In genomic region chr16:30112197-30113030, GRCh38 we compare ENCODE assay signal across 8 cellular contexts. TPM values are rescaled to one million over a fixed set of nuclear protein-coding genes. Genes with fewer than 3 reads are reported as not detected.
DNase-seq lines count a peak whose midpoint lies in the region; ATAC-seq and TF ChIP-seq lines count a peak whose summit lies in the region.

No MANE protein-coding gene starts in this region.

- H2AFZ ChIP-seq in fibroblast of lung (ENCODE audit: low read length), result no peak overlapping the region

- peaks cover 23% of the 10 kb centered on the region for H3K36me3 ChIP-seq in fibroblast of lung (ENCODE audit: control insufficient read depth, insufficient read depth, low read length)

- H3K4me3 ChIP-seq in fibroblast of lung (replicated peaks in 1 of 4; ENCODE audit: control extremely low read depth in 1 of 4, insufficient read depth in 1 of 4, low read depth in 3 of 4, low read length in 4 of 4), result no peak overlapping the region

- intact Hi-C loops in posterior cingulate gyrus (cut with DNase I), result no loop called here

- H3K4me2 ChIP-seq in fibroblast of lung (ENCODE audit: extremely low read depth, insufficient read depth, low read length), result no peak overlapping the region

- H3K27ac ChIP-seq in fibroblast of lung (ENCODE audit: insufficient read depth, low read length), result no peak overlapping the region

- H3K27me3 ChIP-seq in fibroblast of lung (ENCODE audit: control insufficient read depth, insufficient read depth, low read length), result no peaks in the 10 kb centered on the region

- no peak for ATAC-seq in GM19467 (IDR thresholded peaks at IDR 0.05; ENCODE audit: unreplicated experiment)
- ATAC-seq in GM19463 (IDR thresholded peaks at IDR 0.05; ENCODE audit: unreplicated experiment), result no peak
- no peak for ATAC-seq in GM19023 (IDR thresholded peaks at IDR 0.05; ENCODE audit: unreplicated experiment)

- H3K9me3 ChIP-seq in fibroblast of lung (ENCODE audit: control insufficient read depth, insufficient read depth, low read depth, low read length), result no peaks in the 10 kb centered on the region

- peaks cover 8% of the 10 kb centered on the region for H3K4me1 ChIP-seq in fibroblast of lung (ENCODE audit: control insufficient read depth, extremely low read depth, insufficient read depth, low read length)

- no peak overlapping the region for H3K9ac ChIP-seq in fibroblast of lung (ENCODE audit: insufficient read depth, low read length)

- H4K20me1 ChIP-seq in fibroblast of lung (ENCODE audit: control insufficient read depth, extremely low read depth, insufficient read depth, low read length), result no peaks in the 10 kb centered on the region

- peak; percentile 67 for DNase-seq in GM10266 (ENCODE audit: extremely low spot score)
- DNase-seq in NCI-H460 (ENCODE audit: extremely low read depth, low read depth), result peak; percentile 49
- peak; percentile 58 for DNase-seq in activated T-cell treated with anti-CD3 and anti-CD28 coated beads for 24 hours (ENCODE audit: low read depth)
- peak; percentile 30 to 58 for DNase-seq in fibroblast of lung (ENCODE audit: low read depth in 2 of 2)
- DNase-seq in posterior cingulate gyrus, result peak in 6 of 10 donors; percentile 53 to 93 (median 58)

- H3K79me2 ChIP-seq in fibroblast of lung (ENCODE audit: control insufficient read depth, insufficient read depth, low read length), result no peaks in the 10 kb centered on the region

- peak; percentile 68 for TF ChIP-seq CTCF in GM10266 (IDR thresholded peaks at IDR 0.05; ENCODE audit: control insufficient read depth, insufficient read depth, low read depth, missing control alignments)
- TF ChIP-seq CTCF in fibroblast of lung (conservative IDR thresholded peaks at IDR 0.05 in 1 of 2, IDR thresholded peaks at IDR 0.05 in 1 of 2; ENCODE audit: low read depth in 1 of 2, low read length in 2 of 2), result peak; percentile 52 to 61

RNA-seq across cellular contexts. Expression of gene GDPD3, which starts 0.9 kb away (rescaled TPM):
- total RNA-seq in NCI-H460 (2014; rRNA removed; shearing (Covaris generic)), result 0.67 and 0.89 TPM in 2 replicates
- 0.57 and 1.7 TPM in 2 replicates for polyA plus RNA-seq in NCI-H460 (2014; cell fraction: nucleus; rRNA removed)
- 1.0 and 1.2 TPM in 2 replicates for total RNA-seq in fibroblast of lung
- polyA plus RNA-seq in fibroblast of lung, result 1.2 and 1.3 TPM in 2 replicates
- 2.3 and 2.5 TPM in 2 replicates for polyA plus RNA-seq in fibroblast of lung (2012)
- polyA minus RNA-seq in fibroblast of lung (ENCODE audit: low replicate concordance), result 0.90 and 2.3 TPM in 2 replicates

RNA-seq across cellular contexts. Expression of gene MAPK3, which starts 10.6 kb away (rescaled TPM):
- 16.9 and 22.3 TPM in 2 replicates for total RNA-seq in NCI-H460 (2014; rRNA removed; shearing (Covaris generic))
- 13.7 and 19.6 TPM in 2 replicates for polyA plus RNA-seq in NCI-H460 (2014; cell fraction: nucleus; rRNA removed)
- total RNA-seq in fibroblast of lung, result 32.1 and 48.7 TPM in 2 replicates
- 167 and 264 TPM in 2 replicates for polyA plus RNA-seq in fibroblast of lung
- 162 and 203 TPM in 2 replicates for polyA plus RNA-seq in fibroblast of lung (2012)
- polyA minus RNA-seq in fibroblast of lung (ENCODE audit: low replicate concordance), result 248 and 302 TPM in 2 replicates

RNA-seq across cellular contexts. Expression of gene YPEL3, which starts 16.4 kb away (rescaled TPM):
- 4.9 and 8.0 TPM in 2 replicates for total RNA-seq in NCI-H460 (2014; rRNA removed; shearing (Covaris generic))
- polyA plus RNA-seq in NCI-H460 (2014; cell fraction: nucleus; rRNA removed), result 0.10 and 0.33 TPM in 2 replicates
- total RNA-seq in fibroblast of lung, result 16.0 and 19.5 TPM in 2 replicates
- polyA plus RNA-seq in fibroblast of lung, result 11.9 and 21.4 TPM in 2 replicates
- 30.6 and 50.4 TPM in 2 replicates for polyA plus RNA-seq in fibroblast of lung (2012)
- 14.5 and 48.2 TPM in 2 replicates for polyA minus RNA-seq in fibroblast of lung (ENCODE audit: low replicate concordance)

RNA-seq across cellular contexts. Expression of gene TBX6, which starts 20.7 kb away (rescaled TPM):
- total RNA-seq in NCI-H460 (2014; rRNA removed; shearing (Covaris generic)), result 0.30 and 0.38 TPM in 2 replicates
- polyA plus RNA-seq in NCI-H460 (2014; cell fraction: nucleus; rRNA removed), result 1.2 and 3.9 TPM in 2 replicates
- total RNA-seq in fibroblast of lung, result 0.26 and 0.33 TPM in 2 replicates
- polyA plus RNA-seq in fibroblast of lung, result not detected in 2 replicates
- polyA plus RNA-seq in fibroblast of lung (2012), result 0.06 and 0.12 TPM in 2 replicates
- not detected in 2 replicates for polyA minus RNA-seq in fibroblast of lung (ENCODE audit: low replicate concordance)

RNA-seq across cellular contexts. Expression of gene PPP4C, which starts 36.6 kb away (rescaled TPM):
- 72.1 and 81.6 TPM in 2 replicates for total RNA-seq in NCI-H460 (2014; rRNA removed; shearing (Covaris generic))
- 101 and 145 TPM in 2 replicates for polyA plus RNA-seq in NCI-H460 (2014; cell fraction: nucleus; rRNA removed)
- total RNA-seq in fibroblast of lung, result 134 and 147 TPM in 2 replicates
- 116 and 161 TPM in 2 replicates for polyA plus RNA-seq in fibroblast of lung
- 110 and 164 TPM in 2 replicates for polyA plus RNA-seq in fibroblast of lung (2012)
- polyA minus RNA-seq in fibroblast of lung (ENCODE audit: low replicate concordance), result 526 and 648 TPM in 2 replicates
